1 cellular context compared by ENCODE assay signal in the genomic region with DNA sequence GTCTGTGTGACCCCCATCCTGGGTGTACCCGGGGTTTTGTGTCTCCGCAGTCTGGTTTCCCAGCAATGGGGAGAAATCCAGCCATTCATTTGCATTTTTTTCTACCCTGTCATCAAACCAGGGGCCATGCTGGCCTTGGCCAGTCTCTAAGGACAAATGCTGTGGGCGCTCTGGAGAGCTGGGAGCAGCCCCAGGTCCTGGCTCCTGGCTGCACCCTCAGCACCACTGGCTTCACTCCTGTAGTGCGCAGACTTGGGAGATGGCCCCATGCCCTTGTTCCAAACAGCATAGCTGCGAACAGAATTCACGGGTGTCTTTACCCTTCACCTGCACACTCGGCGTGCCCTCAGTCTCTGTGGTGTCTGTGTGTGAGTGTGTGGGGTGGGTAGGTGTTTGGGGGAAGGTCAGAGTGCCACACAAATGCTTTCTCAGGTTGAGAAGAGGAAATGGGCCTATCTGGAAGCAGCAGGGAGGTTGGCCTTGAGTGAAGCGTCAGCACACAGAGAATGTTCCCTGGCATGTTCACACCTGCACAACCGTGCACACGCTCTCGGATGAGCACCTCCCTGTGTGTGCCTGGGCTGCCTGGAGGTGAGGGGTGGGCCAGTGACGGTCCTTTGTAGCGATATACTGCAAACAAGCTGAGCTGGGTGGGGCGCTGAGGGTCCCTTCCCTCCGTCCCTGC.
TF ChIP-seq lines count a peak whose summit lies in the region.

No MANE protein-coding gene starts in this region.

TF ChIP-seq in HepG2, 621 proteins besides CTCF, POLR2A, EP300 and RAD21 (continued from another document):
- no peak for TF ChIP-seq ZNF691 (CRISPR knock-in tag; IDR thresholded peaks at IDR 0.05; ENCODE audit: borderline replicate concordance, low read depth)
